ENCODE assay signal across 8 cellular contexts in genomic region chr7:138008588-138009349, GRCh38. TPM values are rescaled to one million over a fixed set of nuclear protein-coding genes. Genes with fewer than 3 reads are reported as not detected.
DNase-seq lines count a peak whose midpoint lies in the region; ATAC-seq, FAIRE-seq and TF ChIP-seq lines count a peak whose summit lies in the region.

No MANE protein-coding gene starts in this region.

- H3K4me1 ChIP-seq in aorta (ENCODE audit: control insufficient read depth in 1 of 2, insufficient read depth in 2 of 2, low read length in 2 of 2), result no peaks in the 10 kb centered on the region

- no peak for FAIRE-seq in D721Med (lab: Jason Lieb, UNC)

- DNase-seq in D721Med (ENCODE audit: insufficient read length, low spot score), result no peak
- peak; percentile 55 for DNase-seq in NCI-H1105 (lab: John Stamatoyannopoulos, UW)
- DNase-seq in medulla oblongata (ENCODE audit: extremely low spot score), result peak; percentile 95
- no peak for DNase-seq in aorta

- H3K4me3 Mint-ChIP-seq in dendritic cell treated with granulocyte-macrophage colony-stimulating factor and Interleukin-4, amounts not matched to agents 40 ng/mL and 50 ng/mL, for 4 days, result no peak overlapping the region

- no peak overlapping the region for H3K27ac ChIP-seq in SU-DHL-6 (ENCODE audit: low read depth, low read length)
- no peak overlapping the region for H3K27ac ChIP-seq in aorta (ENCODE audit: low read depth in 1 of 2, low read length in 2 of 2)

- no peaks in the 10 kb centered on the region for H3K27me3 ChIP-seq in SU-DHL-6 (ENCODE audit: low read length)
- H3K27me3 ChIP-seq in aorta (ENCODE audit: control insufficient read depth in 1 of 2, insufficient read depth in 2 of 2, low read length in 1 of 2), result no peaks in the 10 kb centered on the region

- H4K20me1 ChIP-seq in SU-DHL-6 (ENCODE audit: low read depth, low read length), result no peaks in the 10 kb centered on the region

- no peak overlapping the region for H3K4me3 ChIP-seq in SU-DHL-6 (ENCODE audit: insufficient read depth, low read length, poor library complexity, severe bottlenecking)
- no peak overlapping the region for H3K4me3 ChIP-seq in aorta (ENCODE audit: low read length in 2 of 2)

- H3K36me3 Mint-ChIP-seq in dendritic cell treated with granulocyte-macrophage colony-stimulating factor and Interleukin-4, amounts not matched to agents 40 ng/mL and 50 ng/mL, for 4 days (ENCODE audit: low read depth), result no peaks in the 10 kb centered on the region

- H3K79me2 ChIP-seq in SU-DHL-6 (ENCODE audit: insufficient read depth, low read length), result no peaks in the 10 kb centered on the region

- H3K36me3 ChIP-seq in SU-DHL-6 (ENCODE audit: low read length), result no peaks in the 10 kb centered on the region
- H3K36me3 ChIP-seq in aorta (ENCODE audit: control insufficient read depth in 1 of 2, insufficient read depth in 2 of 2, low read length in 1 of 2), result no peaks in the 10 kb centered on the region

- no peaks in the 10 kb centered on the region for H3F3A ChIP-seq in SU-DHL-6 (ENCODE audit: insufficient read depth)

- H3K9me3 ChIP-seq in SU-DHL-6 (ENCODE audit: insufficient read depth, low read length) (no peaks in the 10 kb centered on the region), aorta (ENCODE audit: control insufficient read depth, low read length) (no peaks in the 10 kb centered on the region)

- 42% methylated on average over 17 of the region's 17 CpGs for WGBS in aorta, 2 donors

- H3K27ac Mint-ChIP-seq in dendritic cell treated with granulocyte-macrophage colony-stimulating factor and Interleukin-4, amounts not matched to agents 40 ng/mL and 50 ng/mL, for 4 days, result peak overlapping the region; percentile 44

- no peaks in the 10 kb centered on the region for H3K27me3 Mint-ChIP-seq in dendritic cell treated with granulocyte-macrophage colony-stimulating factor and Interleukin-4, amounts not matched to agents 40 ng/mL and 50 ng/mL, for 4 days

- intact Hi-C loops in dendritic cell treated with granulocyte-macrophage colony-stimulating factor and Interleukin-4, amounts not matched to agents 40 ng/mL and 50 ng/mL, for 4 days (cut with micrococcal nuclease), result loop anchor here (1.0 to 5.0 kb wide), 2 partner anchors 105 to 729 kb away; no protein-coding TSS in a partner anchor
- intact Hi-C loops in aorta (cut with DNase I), result loop anchor here (1.0 to 5.0 kb wide), 4 partner anchors 104 to 356 kb away; no protein-coding TSS in a partner anchor

- TF ChIP-seq CTCF in D721Med (IDR thresholded peaks at IDR 0.05; ENCODE audit: insufficient read depth, missing control alignments) (peak; percentile 89), SU-DHL-6 (IDR thresholded peaks at IDR 0.05; ENCODE audit: insufficient read depth, low read length, poor library complexity, severe bottlenecking) (peak; percentile 69)

- no peak overlapping the region for H2AFZ ChIP-seq in SU-DHL-6 (ENCODE audit: low read depth, low read length, severe bottlenecking)

- H3K9me3 Mint-ChIP-seq in dendritic cell treated with granulocyte-macrophage colony-stimulating factor and Interleukin-4, amounts not matched to agents 40 ng/mL and 50 ng/mL, for 4 days, result no peaks in the 10 kb centered on the region

- no peak overlapping the region for H3K4me2 ChIP-seq in SU-DHL-6 (ENCODE audit: low read depth, low read length, poor library complexity, severe bottlenecking)

- ATAC-seq in GM19463 (IDR thresholded peaks at IDR 0.05; ENCODE audit: unreplicated experiment) (peak; percentile 54), aorta (ENCODE audit: low FRiP score) (peak; percentile 86), HG03039 (IDR thresholded peaks at IDR 0.05; ENCODE audit: unreplicated experiment) (no peak)

- H3K4me1 Mint-ChIP-seq in dendritic cell treated with granulocyte-macrophage colony-stimulating factor and Interleukin-4, amounts not matched to agents 40 ng/mL and 50 ng/mL, for 4 days (ENCODE audit: low read depth), result peaks cover 14% of the 10 kb centered on the region

- H3K9me2 ChIP-seq in SU-DHL-6 (replicated peaks; ENCODE audit: insufficient read depth, low read length), result no peaks in the 10 kb centered on the region

- H3K9ac ChIP-seq in SU-DHL-6 (ENCODE audit: low read length), result no peak overlapping the region

RNA-seq across cellular contexts. Expression of gene CREB3L2, which starts 6.9 kb away (rescaled TPM):
- total RNA-seq in aorta, result 100 to 1,000 TPM; 109 to 165 TPM
- 10 to 100 TPM; 10.6 to 38.4 TPM for polyA plus RNA-seq in aorta

Comparison
In these comparisons a context has a peak if more than half of its experiments do, and no peak if none do; other contexts are left out.
1. DNase-seq: peak in NCI-H1105 (single experiment) and medulla oblongata (single experiment); none in D721Med (single experiment) and aorta (0 of 2).